10 cellular contexts compared by ENCODE assay signal in genomic region chr20:32231847-32232246, GRCh38. TPM values are rescaled to one million over a fixed set of nuclear protein-coding genes. Genes with fewer than 3 reads are reported as not detected.
DNase-seq lines count a peak whose midpoint lies in the region; ATAC-seq and TF ChIP-seq lines count a peak whose summit lies in the region.
"Had no signal": no experiment of that assay in that cellular context is flagged by ENCODE, and none has a peak within 500 bp of the region (broad histone marks: within the 10 kb centered on the region; RNA-seq: fewer than 3 reads in every experiment).

No MANE protein-coding gene starts in this region.

- 75% methylated on average over 4 of the region's 4 CpGs for WGBS in hepatocyte (ENCODE audit: low lambda C conversion rate, missing lambda C conversion rate)

- H3K9me2 ChIP-seq in hepatocyte (replicated peaks; ENCODE audit: insufficient read depth), result no peaks in the 10 kb centered on the region

- no peak for TF ChIP-seq CTCF in hepatocyte (IDR thresholded peaks at IDR 0.05; ENCODE audit: poor library complexity)

- H3K9me3 ChIP-seq in hepatocyte (ENCODE audit: low read depth), result no peaks in the 10 kb centered on the region

- ATAC-seq in activated CD4-positive, CD25-positive, alpha-beta regulatory T cell treated with anti-CD3 and anti-CD28 coated beads, Interleukin-2, amount 50 U/mL, for 24 hours, result peak; percentile 81 to 85
- peak; percentile 81 for ATAC-seq in stimulated activated naive CD8-positive, alpha-beta T cell treated with anti-CD3 and anti-CD28 coated beads, Interleukin-15, Interleukin-2, amounts not matched to agents 100 U/mL and 50 U/mL, for 24 hours
- ATAC-seq in GM18909 (IDR thresholded peaks at IDR 0.05; ENCODE audit: poor library complexity, unreplicated experiment) (no peak), GM21529 (IDR thresholded peaks at IDR 0.05; ENCODE audit: unreplicated experiment) (no peak)

- H3K4me2 ChIP-seq in hepatocyte, result no peak overlapping the region

- H3K4me1 ChIP-seq in hepatocyte (ENCODE audit: insufficient read depth), result peaks cover 36% of the 10 kb centered on the region

- no peaks in the 10 kb centered on the region for H3K27me3 ChIP-seq in hepatocyte

- no peak overlapping the region for H2AFZ ChIP-seq in hepatocyte

- H3K36me3 ChIP-seq in hepatocyte (replicated peaks; ENCODE audit: insufficient read depth, low read depth), result no peaks in the 10 kb centered on the region

- H4K20me1 ChIP-seq in hepatocyte (ENCODE audit: insufficient read depth, poor library complexity, severe bottlenecking), result no peaks in the 10 kb centered on the region

- H3K79me2 ChIP-seq in hepatocyte, result no peaks in the 10 kb centered on the region

- no peak overlapping the region for H3K4me3 ChIP-seq in hepatocyte

- DNase-seq in activated CD4-positive, CD25-positive, alpha-beta regulatory T cell treated with anti-CD3 and anti-CD28 coated beads, Interleukin-2, amount 50 U/mL, for 72 hours, result no peak
- DNase-seq in activated T-cell treated with anti-CD3 and anti-CD28 coated beads for 24 hours (ENCODE audit: low read depth) (peak; percentile 36), hepatocyte (ENCODE audit: low spot score) (peak; percentile 57), NCI-H1105 (lab: John Stamatoyannopoulos, UW) (no peak)
- DNase-seq in stimulated activated naive CD8-positive, alpha-beta T cell treated with anti-CD3 and anti-CD28 coated beads, Interleukin-15, Interleukin-2, amounts not matched to agents 100 U/mL and 50 U/mL, for 24 hours, result peak; percentile 46
- DNase-seq: NCI-H2107 had no signal

- peak overlapping the region; percentile 98 for H3K27ac ChIP-seq in hepatocyte
- H3K27ac ChIP-seq: VCaP had no signal

RNA-seq across cellular contexts. Expression of gene POFUT1, which starts 24.2 kb away (rescaled TPM):
- 81.4 and 87.3 TPM in 2 replicates for total RNA-seq in hepatocyte
- polyA plus RNA-seq in hepatocyte, result 39.4 and 42.0 TPM in 2 replicates

RNA-seq across cellular contexts. Expression of gene PLAGL2, which starts 24.3 kb away (rescaled TPM):
- total RNA-seq in hepatocyte, result 41.1 and 44.6 TPM in 2 replicates
- polyA plus RNA-seq in hepatocyte, result 31.7 and 39.7 TPM in 2 replicates

RNA-seq across cellular contexts. Expression of gene KIF3B, which starts 45.6 kb away (rescaled TPM):
- total RNA-seq in hepatocyte, result 31.2 and 32.0 TPM in 2 replicates
- polyA plus RNA-seq in hepatocyte, result 9.1 and 11.7 TPM in 2 replicates

Comparison
In these comparisons a context has a peak if more than half of its experiments do, and no peak if none do; other contexts are left out.
1. ATAC-seq: peak in activated CD4-positive, CD25-positive, alpha-beta regulatory T cell treated with anti-CD3 and anti-CD28 coated beads, Interleukin-2, amount 50 U/mL, for 24 hours (2 of 2) and stimulated activated naive CD8-positive, alpha-beta T cell treated with anti-CD3 and anti-CD28 coated beads, Interleukin-15, Interleukin-2, amounts not matched to agents 100 U/mL and 50 U/mL, for 24 hours (single experiment); none in GM18909 (single experiment) and GM21529 (single experiment).
2. DNase-seq: peak in activated T-cell treated with anti-CD3 and anti-CD28 coated beads for 24 hours (single experiment), hepatocyte (single experiment) and stimulated activated naive CD8-positive, alpha-beta T cell treated with anti-CD3 and anti-CD28 coated beads, Interleukin-15, Interleukin-2, amounts not matched to agents 100 U/mL and 50 U/mL, for 24 hours (single experiment); none in activated CD4-positive, CD25-positive, alpha-beta regulatory T cell treated with anti-CD3 and anti-CD28 coated beads, Interleukin-2, amount 50 U/mL, for 72 hours (single experiment) and NCI-H1105 (single experiment).